Comparison of ENCODE assay signal across 8 cellular contexts in genomic region chr17:82881900-82882714, GRCh38. TPM values are rescaled to one million over a fixed set of nuclear protein-coding genes. Genes with fewer than 3 reads are reported as not detected.
DNase-seq lines count a peak whose midpoint lies in the region; ATAC-seq and TF ChIP-seq lines count a peak whose summit lies in the region.
"Had no signal": no experiment of that assay in that cellular context is flagged by ENCODE, and none has a peak within 500 bp of the region (broad histone marks: within the 10 kb centered on the region; RNA-seq: fewer than 3 reads in every experiment).

No MANE protein-coding gene starts in this region.

- WGBS in adrenal gland, 4 donors: 77 to 89% (median 81%) methylated on average over 17 of the region's 17 CpGs
- WGBS in liver: 70% methylated on average over 17 of the region's 17 CpGs
- 55 to 73% (median 57%) methylated on average over 17 of the region's 17 CpGs for WGBS in stomach, 5 donors

- H3K4me1 ChIP-seq in adrenal gland (replicated peaks in 1 of 2) (peaks cover 8 to 21% of the 10 kb centered on the region in 2 donors), liver (ENCODE audit: control insufficient read depth in 4 of 4, insufficient read depth in 4 of 4, low read length in 3 of 4) (peaks cover 0 to 10% (median 4%) of the 10 kb centered on the region in 4 donors), stomach (peaks cover 39 to 96% (median 80%) of the 10 kb centered on the region in 4 donors)

- no peak for TF ChIP-seq POLR2A in adrenal gland (IDR thresholded peaks at IDR 0.05)
- no peak for TF ChIP-seq POLR2A in stomach (IDR thresholded peaks at IDR 0.05)
- TF ChIP-seq POLR2A in GM18505 (IDR thresholded peaks at IDR 0.05; ENCODE audit: borderline replicate concordance, extremely low read depth, insufficient read depth, insufficient read length): no peak

- no peak for ATAC-seq in GM18505 (IDR thresholded peaks at IDR 0.05; ENCODE audit: unreplicated experiment)

- H3K27ac ChIP-seq in KOPT-K1 (ENCODE audit: low read depth, low read length, poor library complexity, severe bottlenecking) (peak overlapping the region; percentile 88), adrenal gland (peak overlapping the region in 2 of 5 donors; percentile 47 to 58), liver (ENCODE audit: low read depth in 1 of 2, low read length in 2 of 2) (no peak overlapping the region), stomach (peak overlapping the region; percentile 81 to 91 (median 87))

- TF ChIP-seq CTCF in adrenal gland (IDR thresholded peaks at IDR 0.05) (peak in 1 of 6 experiments; percentile 14), liver (IDR thresholded peaks at IDR 0.05; ENCODE audit: low read depth, low read length, missing input control) (no peak), stomach (IDR thresholded peaks at IDR 0.05) (no peak)

- TF ChIP-seq RAD21 in liver (IDR thresholded peaks at IDR 0.05): no peak

- TF ChIP-seq EP300 in stomach (IDR thresholded peaks at IDR 0.05): no peak

- DNase-seq in adrenal gland (peak in 5 of 7 donors; percentile 48 to 56 (median 55)), stomach (peak; percentile 63), OCI-M1 (lab: John Stamatoyannopoulos, UW) (no peak), NCI-H1436 treated with DMSO at 0.1 percent for 48 hours (lab: John Stamatoyannopoulos, UW) (no peak)

- intact Hi-C loops in adrenal gland (cut with DNase I): no loop called here
- intact Hi-C loops in stomach (cut with DNase I; ENCODE audit: low total_unique reads): no loop called here

- peaks cover 27% of the 10 kb centered on the region for H3K36me3 ChIP-seq in KOPT-K1 (ENCODE audit: insufficient read depth, low read length)
- no peaks in the 10 kb centered on the region for H3K36me3 ChIP-seq in adrenal gland (replicated peaks in 1 of 2)
- H3K36me3 ChIP-seq in liver (ENCODE audit: control insufficient read depth in 4 of 4, insufficient read depth in 3 of 4, low read depth in 1 of 4, low read length in 3 of 4): no peaks in the 10 kb centered on the region
- H3K36me3 ChIP-seq in stomach: peaks cover 0 to 5% (median 0%) of the 10 kb centered on the region in 4 donors

- H3K9me3 ChIP-seq in KOPT-K1 (ENCODE audit: insufficient read depth, low read length, poor library complexity, severe bottlenecking) (no peaks in the 10 kb centered on the region), adrenal gland (replicated peaks in 1 of 3) (no peaks in the 10 kb centered on the region), liver (ENCODE audit: control insufficient read depth in 4 of 4, low read length in 3 of 4) (no peaks in the 10 kb centered on the region), stomach (no peaks in the 10 kb centered on the region)

- H3K27me3 ChIP-seq in adrenal gland: no peaks in the 10 kb centered on the region
- no peaks in the 10 kb centered on the region for H3K27me3 ChIP-seq in liver (ENCODE audit: control insufficient read depth in 4 of 4, insufficient read depth in 4 of 4, low read length in 3 of 4)
- no peaks in the 10 kb centered on the region for H3K27me3 ChIP-seq in stomach

- H3K4me3 ChIP-seq in adrenal gland (no peak overlapping the region), liver (ENCODE audit: low read depth in 1 of 3, low read length in 3 of 3) (no peak overlapping the region), stomach (peak overlapping the region in 2 of 4 donors; percentile 3 to 12)

- H3K9ac ChIP-seq in liver (ENCODE audit: low read depth in 1 of 2, low read length in 2 of 2): no peak overlapping the region

TF ChIP-seq in liver, 16 proteins besides CTCF, POLR2A, EP300 and RAD21:
- TF ChIP-seq NR2F2 (IDR thresholded peaks at IDR 0.05) (peak; percentile 29), FOXA2 (IDR thresholded peaks at IDR 0.05) (no peak), HNF4A (conservative IDR thresholded peaks at IDR 0.05) (peak; percentile 42 to 48)

RNA-seq across cellular contexts. Expression of gene ZNF750, which starts 42.3 kb away (rescaled TPM):
- under 1 TPM in 2 of 8 donors, not detected in 6; 0.07 to 0.14 TPM for total RNA-seq in adrenal gland
- polyA plus RNA-seq in adrenal gland: under 1 TPM in 2 of 3 donors, not detected in 1; 0.08 to 0.20 TPM
- total RNA-seq in liver: not detected
- polyA plus RNA-seq in liver: under 1 TPM; 0.02 to 0.08 TPM
- total RNA-seq in stomach: not detected
- polyA plus RNA-seq in stomach: 1 to 10 TPM in 1 of 3 donors, not detected in 2; 9.5 TPM
- total RNA-seq: fibroblast of lung had no signal
- polyA plus RNA-seq: fibroblast of lung had no signal

Comparison
In these comparisons a context has a peak if more than half of its experiments do, and no peak if none do; other contexts are left out.
1. H3K27ac ChIP-seq: peak in KOPT-K1 (single experiment) and stomach (5 of 5); none in liver (0 of 2).
2. DNase-seq: peak in adrenal gland (5 of 7) and stomach (single experiment); none in OCI-M1 (single experiment) and NCI-H1436 treated with DMSO at 0.1 percent for 48 hours (single experiment).